In the genomic region with DNA sequence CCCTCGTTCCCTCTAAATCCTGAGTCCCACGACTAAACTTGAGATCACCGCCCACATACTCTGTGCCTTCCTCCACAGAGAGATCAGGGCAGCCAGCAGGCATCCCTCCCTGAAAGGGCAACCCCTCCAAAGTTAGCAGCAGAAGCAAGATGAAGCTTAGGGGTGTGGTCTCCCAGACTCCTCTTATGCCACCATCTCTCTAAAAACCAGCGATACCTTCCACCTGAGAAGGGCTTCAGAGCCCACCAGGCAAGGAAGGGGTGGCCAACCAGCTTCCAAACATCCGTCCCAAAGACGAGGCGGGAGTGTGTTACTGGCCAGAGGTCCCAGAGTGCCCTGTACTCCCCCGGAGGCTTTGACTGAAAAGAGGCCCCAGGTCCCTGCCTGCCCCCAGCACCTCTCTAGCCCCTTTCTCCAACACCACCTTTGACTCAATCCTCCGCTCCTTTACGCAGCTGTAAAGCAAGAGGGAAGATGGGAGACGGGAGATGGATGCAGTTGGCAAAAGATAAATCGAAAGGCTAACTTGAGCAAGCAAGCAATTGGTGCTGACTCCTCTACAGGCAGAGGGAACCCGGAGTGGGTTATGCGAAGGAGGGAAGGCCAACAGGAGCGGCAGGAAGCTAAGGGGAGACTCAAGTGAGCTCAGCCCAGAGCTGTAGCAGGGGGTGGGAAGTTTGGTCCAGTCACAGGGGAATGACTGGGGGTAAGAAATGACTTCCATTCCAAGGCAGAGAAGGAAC, we compare ENCODE assay signal across 1 cellular context.
TF ChIP-seq lines count a peak whose summit lies in the region.

No MANE protein-coding gene starts in this region.

TF ChIP-seq in GM12878, 131 proteins besides CTCF, POLR2A, EP300 and RAD21:
- TF ChIP-seq HCFC1 (IDR thresholded peaks at IDR 0.05; ENCODE audit: low read length) = 0 out of 2 replicates have a peak, but pooled peaks have one; percentile 6
- TF ChIP-seq FOXM1 (IDR thresholded peaks at IDR 0.05; ENCODE audit: low read depth, low read length) = no peak
- 0 out of 4 replicates have a peak, but pooled peaks of 1 of the 2 experiments have one; percentile 18 for TF ChIP-seq IKZF2 (IDR thresholded peaks at IDR 0.05)
- TF ChIP-seq GATAD2B (conservative IDR thresholded peaks at IDR 0.05; ENCODE audit: low read depth) = no peak
- TF ChIP-seq RAD51 (IDR thresholded peaks at IDR 0.05) = no peak
- TF ChIP-seq NR2F1 (conservative IDR thresholded peaks at IDR 0.05) = 0 out of 2 replicates have a peak, but pooled peaks have one; percentile 15
- TF ChIP-seq BCL11A (IDR thresholded peaks at IDR 0.05; ENCODE audit: low read depth, low read length) = no peak
- TF ChIP-seq NR2C1 (IDR thresholded peaks at IDR 0.05) = no peak
- peak; percentile 30 for TF ChIP-seq IKZF1 (conservative IDR thresholded peaks at IDR 0.05)
